In the genomic region with DNA sequence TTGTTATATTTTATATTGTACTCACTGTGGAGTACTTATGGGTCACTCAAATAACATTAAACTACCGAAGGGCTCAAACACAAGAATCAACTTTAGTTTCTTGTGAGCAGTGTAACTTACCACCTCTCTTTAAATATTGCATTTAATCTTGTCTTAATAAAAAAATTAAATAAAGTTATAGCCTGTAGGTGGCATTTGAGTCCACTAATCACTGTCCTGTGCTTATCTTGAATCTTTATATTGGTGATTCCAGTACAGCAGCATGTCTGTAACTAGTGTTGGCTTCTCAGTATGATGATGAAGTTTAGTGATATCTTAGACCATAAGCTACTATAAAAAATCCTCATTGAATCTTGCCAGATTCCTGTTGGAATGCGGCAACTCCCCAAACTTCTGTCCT, we compare ENCODE assay signal across 12 cellular contexts.
DNase-seq lines count a peak whose midpoint lies in the region; ATAC-seq and TF ChIP-seq lines count a peak whose summit lies in the region.
"Had no signal": no experiment of that assay in that cellular context is flagged by ENCODE, and none has a peak within 500 bp of the region (broad histone marks: within the 10 kb centered on the region; RNA-seq: fewer than 3 reads in every experiment).

No MANE protein-coding gene starts in this region.

- POLR2A ChIA-PET in activated CD8-positive, alpha-beta T cell treated with anti-CD3 and anti-CD28 coated beads for 36 hours (lab: Charles Lee): no interaction called here

- H3K27me3 ChIP-seq in adrenal gland: no peaks in the 10 kb centered on the region
- no peaks in the 10 kb centered on the region for H3K27me3 ChIP-seq in endodermal cell (ENCODE audit: control insufficient read depth, insufficient read depth, low read length, poor library complexity, severe bottlenecking)
- H3K27me3 ChIP-seq: testis had no signal

- no peaks in the 10 kb centered on the region for H3K4me1 ChIP-seq in adrenal gland (replicated peaks in 1 of 2)
- H3K4me1 ChIP-seq in endodermal cell (ENCODE audit: control insufficient read depth, insufficient read depth, low read length): no peaks in the 10 kb centered on the region
- H3K4me1 ChIP-seq: testis had no signal

- TF ChIP-seq POLR2A in adrenal gland (IDR thresholded peaks at IDR 0.05): no peak

- H3K4me3 Mint-ChIP-seq in activated CD8-positive, alpha-beta T cell treated with anti-CD3 and anti-CD28 coated beads for 36 hours: no peak overlapping the region
- no peak overlapping the region for H3K4me3 Mint-ChIP-seq in endodermal cell
- H3K4me3 Mint-ChIP-seq: activated T-cell treated with anti-CD3 and anti-CD28 coated beads, Interleukin-2, amount 50 U/mL, for 4 hours had no signal

- TF ChIP-seq CTCF in adrenal gland (IDR thresholded peaks at IDR 0.05) (peak; percentile 23 to 43 (median 36)), endodermal cell (conservative IDR thresholded peaks at IDR 0.05) (no peak)
- no peak for TF ChIP-seq CTCF in activated CD8-positive, alpha-beta T cell treated with anti-CD3 and anti-CD28 coated beads for 36 hours (IDR thresholded peaks at IDR 0.05)

- DNase-seq in AG08395 (ENCODE audit: low spot score) (peak; percentile 34), HT-29 (ENCODE audit: low spot score) (peak; percentile 24), adrenal gland (no peak), iris pigment epithelial cell (ENCODE audit: low read depth) (peak; percentile 35), NCI-H1436 (lab: John Stamatoyannopoulos, UW) (no peak), endodermal cell (no peak), COLO668 (lab: John Stamatoyannopoulos, UW; ENCODE audit: unreplicated experiment) (no peak)
- no peak for DNase-seq in activated CD8-positive, alpha-beta T cell treated with anti-CD3 and anti-CD28 coated beads for 36 hours
- DNase-seq: activated T-cell treated with anti-CD3 and anti-CD28 coated beads, Interleukin-2, amount 50 U/mL, for 4 hours; dermis blood vessel endothelial cell; testis; WERI-Rb-1 had no signal

- intact Hi-C loops in adrenal gland (cut with DNase I): loop anchor here in 1 of 2 donors (5.0 kb wide), 1 partner anchor 519 kb away; the partner anchor contains the start of gene PRR16
- intact Hi-C loops in activated CD8-positive, alpha-beta T cell treated with anti-CD3 and anti-CD28 coated beads for 36 hours (cut with micrococcal nuclease): no loop called here

- H3K36me3 ChIP-seq in adrenal gland (replicated peaks in 1 of 2) (no peaks in the 10 kb centered on the region), endodermal cell (ENCODE audit: control insufficient read depth, insufficient read depth, low read length) (no peaks in the 10 kb centered on the region)
- H3K36me3 ChIP-seq: WERI-Rb-1 had no signal

- CTCF ChIA-PET in activated CD8-positive, alpha-beta T cell treated with anti-CD3 and anti-CD28 coated beads for 36 hours (lab: Charles Lee): no interaction called here

- no peak overlapping the region for H3K9ac ChIP-seq in endodermal cell (ENCODE audit: extremely low read depth, low read length, poor library complexity, severe bottlenecking)

- H3K27ac ChIP-seq in adrenal gland (no peak overlapping the region), endodermal cell (ENCODE audit: low read depth, low read length) (no peak overlapping the region)
- H3K27ac ChIP-seq: testis, WERI-Rb-1 had no signal

- no peak for ATAC-seq in activated CD8-positive, alpha-beta T cell treated with anti-CD3 and anti-CD28 coated beads for 36 hours
- ATAC-seq: activated T-cell treated with anti-CD3 and anti-CD28 coated beads, Interleukin-2, amount 50 U/mL, for 4 hours had no signal

- 76 to 84% (median 81%) methylated on average over 2 of the region's 2 CpGs for WGBS in adrenal gland, 4 donors
- WGBS in endodermal cell (ENCODE audit: insufficient coverage in 1 of 2, insufficient read length in 1 of 2), 2 experiments: 100% methylated on average over 1 to 2 of the region's 2 CpGs

- H3K27ac Mint-ChIP-seq in activated CD8-positive, alpha-beta T cell treated with anti-CD3 and anti-CD28 coated beads for 36 hours: no peak overlapping the region
- H3K27ac Mint-ChIP-seq in endodermal cell: no peak overlapping the region

- no peaks in the 10 kb centered on the region for H3K36me3 Mint-ChIP-seq in activated CD8-positive, alpha-beta T cell treated with anti-CD3 and anti-CD28 coated beads for 36 hours (ENCODE audit: low read depth)
- no peaks in the 10 kb centered on the region for H3K36me3 Mint-ChIP-seq in endodermal cell (ENCODE audit: low read depth)

- no peaks in the 10 kb centered on the region for H3K4me1 Mint-ChIP-seq in activated CD8-positive, alpha-beta T cell treated with anti-CD3 and anti-CD28 coated beads for 36 hours (ENCODE audit: low read depth)
- H3K4me1 Mint-ChIP-seq in endodermal cell: no peaks in the 10 kb centered on the region

- H3K27me3 Mint-ChIP-seq in activated CD8-positive, alpha-beta T cell treated with anti-CD3 and anti-CD28 coated beads for 36 hours: no peaks in the 10 kb centered on the region
- no peaks in the 10 kb centered on the region for H3K27me3 Mint-ChIP-seq in endodermal cell (ENCODE audit: insufficient read depth)

- H3K4me3 ChIP-seq in adrenal gland: no peak overlapping the region
- H3K4me3 ChIP-seq in endodermal cell (ENCODE audit: low read length): no peak overlapping the region
- H3K4me3 ChIP-seq: testis had no signal

- H3K9me3 ChIP-seq in adrenal gland (replicated peaks in 1 of 3) (no peaks in the 10 kb centered on the region), endodermal cell (ENCODE audit: control insufficient read depth, low read length) (no peaks in the 10 kb centered on the region)
- H3K9me3 ChIP-seq: testis had no signal

- H3K9me3 Mint-ChIP-seq in activated CD8-positive, alpha-beta T cell treated with anti-CD3 and anti-CD28 coated beads for 36 hours: peaks cover 5% of the 10 kb centered on the region
- H3K9me3 Mint-ChIP-seq in endodermal cell: peaks cover 5% of the 10 kb centered on the region

Comparison
In these comparisons a context has a peak if more than half of its experiments do, and no peak if none do; other contexts are left out.
1. DNase-seq: peak in AG08395 (single experiment), HT-29 (single experiment) and iris pigment epithelial cell (single experiment); none in adrenal gland (0 of 7), NCI-H1436 (single experiment), activated CD8-positive, alpha-beta T cell treated with anti-CD3 and anti-CD28 coated beads for 36 hours (single experiment), endodermal cell (single experiment) and COLO668 (single experiment).
2. CTCF ChIP-seq: peak in adrenal gland (6 of 6); none in activated CD8-positive, alpha-beta T cell treated with anti-CD3 and anti-CD28 coated beads for 36 hours (single experiment) and endodermal cell (single experiment).